19 cellular contexts compared by ENCODE assay signal in genomic region chr10:51145388-51145787, GRCh38.
"Had no signal": no experiment of that assay in that cellular context is flagged by ENCODE, and none has a peak within 500 bp of the region (broad histone marks: within the 10 kb centered on the region; RNA-seq: fewer than 3 reads in every experiment).

No MANE protein-coding gene starts in this region.

- DNase-seq: caudate nucleus; colonic mucosa; effector CD4-positive, alpha-beta T cell; endodermal cell; erythroblast; foreskin keratinocyte; head of caudate nucleus; left lung; mesenchymal stem cell; naive thymus-derived CD4-positive, alpha-beta T cell; nephron progenitor cell; retina; stimulated activated CD4-positive, alpha-beta T cell treated with anti-CD3 and anti-CD28 coated beads, Interleukin-2, amount 100 ng/mL, for 48 hours; stimulated activated naive CD4-positive, alpha-beta T cell treated with Interleukin-2 at 50 U/mL for 16 hours had no signal

- H3K36me3 ChIP-seq: colonic mucosa, left lung, prostate gland, tibial nerve had no signal

- H3K27me3 ChIP-seq: colonic mucosa, foreskin keratinocyte, left lung, tibial nerve had no signal

- H3K9me3 ChIP-seq: colonic mucosa, left lung, prostate gland, tibial nerve had no signal

- H3K4me1 ChIP-seq: colonic mucosa, foreskin keratinocyte, left lung, prostate gland, tibial nerve had no signal

- H3K4me3 ChIP-seq: colonic mucosa, left lung, lung, prostate gland, smooth muscle cell, tibial nerve had no signal

- ATAC-seq: foreskin keratinocyte; left lung; naive thymus-derived CD4-positive, alpha-beta T cell had no signal

- H3K27ac ChIP-seq: colonic mucosa, foreskin keratinocyte, left lung, parathyroid adenoma, prostate gland, tibial nerve had no signal
